Comparison of ENCODE assay signal across 18 cellular contexts in genomic region chr2:12727085-12727484, GRCh38. TPM values are rescaled to one million over a fixed set of nuclear protein-coding genes. Genes with fewer than 3 reads are reported as not detected.
DNase-seq lines count a peak whose midpoint lies in the region; TF ChIP-seq lines count a peak whose summit lies in the region.
"Had no signal": no experiment of that assay in that cellular context is flagged by ENCODE, and none has a peak within 500 bp of the region (broad histone marks: within the 10 kb centered on the region; RNA-seq: fewer than 3 reads in every experiment).

No MANE protein-coding gene starts in this region.

- WGBS in spleen, 5 donors: 73 to 88% (median 82%) methylated on average over 6 of the region's 6 CpGs

- intact Hi-C loops in activated naive CD4-positive, alpha-beta T cell treated with anti-CD3 and anti-CD28 coated beads for 36 hours (cut with micrococcal nuclease): no loop called here
- intact Hi-C loops in spleen (cut with DNase I; ENCODE audit: low total_unique reads): no loop called here

- peak overlapping the region; percentile 40 for H3K27ac ChIP-seq in RWPE1
- peak overlapping the region in 6 of 8 donors; percentile 30 to 97 (median 86) for H3K27ac ChIP-seq in spleen

- H3K9me3 Mint-ChIP-seq in activated naive CD4-positive, alpha-beta T cell treated with anti-CD3 and anti-CD28 coated beads, Interleukin-2, amount 10 ng/mL, durations not matched to agents 7 days and 5 days: no peaks in the 10 kb centered on the region
- H3K9me3 Mint-ChIP-seq in activated naive CD4-positive, alpha-beta T cell treated with anti-CD3 and anti-CD28 coated beads for 36 hours: no peaks in the 10 kb centered on the region
- H3K9me3 Mint-ChIP-seq: activated T-cell treated with anti-CD3 and anti-CD28 coated beads, Interleukin-2, amount 50 U/mL, for 4 hours; H9 had no signal

- peaks cover 96% of the 10 kb centered on the region for H3K36me3 Mint-ChIP-seq in activated naive CD4-positive, alpha-beta T cell treated with anti-CD3 and anti-CD28 coated beads, Interleukin-2, amount 10 ng/mL, durations not matched to agents 7 days and 5 days
- H3K36me3 Mint-ChIP-seq in activated naive CD4-positive, alpha-beta T cell treated with anti-CD3 and anti-CD28 coated beads for 36 hours (ENCODE audit: low read depth): peaks cover 15% of the 10 kb centered on the region

- no peaks in the 10 kb centered on the region for H3K27me3 Mint-ChIP-seq in activated naive CD4-positive, alpha-beta T cell treated with anti-CD3 and anti-CD28 coated beads, Interleukin-2, amount 10 ng/mL, durations not matched to agents 7 days and 5 days
- H3K27me3 Mint-ChIP-seq in activated naive CD4-positive, alpha-beta T cell treated with anti-CD3 and anti-CD28 coated beads for 36 hours (ENCODE audit: low read depth): no peaks in the 10 kb centered on the region

- CTCF ChIA-PET in activated naive CD4-positive, alpha-beta T cell treated with anti-CD3 and anti-CD28 coated beads, Interleukin-2, amount 10 ng/mL, durations not matched to agents 7 days and 5 days (lab: Charles Lee): interaction anchor here (0.6 to 1.8 kb wide), 3 partner anchors 8 to 11 kb away, joined by 3 to 5 read pairs (median 3); partner anchors contain the start of gene TRIB2
- CTCF ChIA-PET in activated naive CD4-positive, alpha-beta T cell treated with anti-CD3 and anti-CD28 coated beads for 36 hours (lab: Charles Lee): interaction anchor here (5.9 kb wide), 1 partner anchor 10 kb away, joined by 33 read pairs; the partner anchor contains the start of gene TRIB2
- CTCF ChIA-PET in RWPE1 (lab: Yijun Ruan, JAX): interaction anchor here (1.3 kb wide), 1 partner anchor 84 kb away, joined by 6 read pairs; no protein-coding TSS in a partner anchor

- H3K4me3 Mint-ChIP-seq in activated naive CD4-positive, alpha-beta T cell treated with anti-CD3 and anti-CD28 coated beads, Interleukin-2, amount 10 ng/mL, durations not matched to agents 7 days and 5 days: peak overlapping the region; percentile 52
- no peak overlapping the region for H3K4me3 Mint-ChIP-seq in activated naive CD4-positive, alpha-beta T cell treated with anti-CD3 and anti-CD28 coated beads for 36 hours
- H3K4me3 Mint-ChIP-seq: H9 had no signal

- POLR2A ChIA-PET in RWPE1 (lab: Yijun Ruan, JAX; ENCODE audit: low non-redundant PET): interaction anchor here (0.5 kb wide), 1 partner anchor 197 kb away, joined by 4 read pairs; no protein-coding TSS in a partner anchor

- H3K4me1 ChIP-seq in spleen: peaks cover 69 to 100% (median 93%) of the 10 kb centered on the region in 6 donors

- H3K27me3 ChIP-seq in spleen (replicated peaks in 1 of 7): no peaks in the 10 kb centered on the region

- H3K4me3 ChIP-seq in fibroblast of villous mesenchyme (ENCODE audit: low read depth, low read length) (no peak overlapping the region), spleen (peak overlapping the region in 1 of 8 donors; percentile 44)
- H3K4me3 ChIP-seq: lower lobe of right lung, skin epidermis had no signal

- no peaks in the 10 kb centered on the region for H3K9me3 ChIP-seq in spleen
- H3K9me3 ChIP-seq: lower lobe of right lung had no signal

- no peak for DNase-seq in activated naive CD4-positive, alpha-beta T cell treated with anti-CD3 and anti-CD28 coated beads, Interleukin-2, amount 10 ng/mL, durations not matched to agents 7 days and 5 days
- DNase-seq in activated naive CD4-positive, alpha-beta T cell treated with anti-CD3 and anti-CD28 coated beads for 36 hours: no peak
- DNase-seq in RWPE1 (ENCODE audit: low spot score) (no peak), fibroblast of villous mesenchyme (ENCODE audit: low read depth) (peak; percentile 17), spleen (no peak), epidermal melanocyte (ENCODE audit: insufficient read length, low spot score) (no peak), NCI-H524 (lab: John Stamatoyannopoulos, UW) (no peak), activated gamma-delta T cell (lab: John Stamatoyannopoulos, UW) (no peak)
- DNase-seq: activated T-cell treated with anti-CD3 and anti-CD28 coated beads, Interleukin-2, amount 50 U/mL, for 4 hours; amygdala; DMS 273 treated with DMSO at 0.1 percent for 48 hours; H9; lower lobe of right lung; NCI-H1048; NCI-H226; OCI-M1; stimulated activated naive CD8-positive, alpha-beta T cell treated with anti-CD3 and anti-CD28 coated beads, Interleukin-15, Interleukin-2, amounts not matched to agents 100 U/mL and 50 U/mL, for 24 hours had no signal

- H3K36me3 ChIP-seq in spleen: peaks cover 0 to 93% (median 16%) of the 10 kb centered on the region in 6 donors

- H3K27ac Mint-ChIP-seq in activated naive CD4-positive, alpha-beta T cell treated with anti-CD3 and anti-CD28 coated beads, Interleukin-2, amount 10 ng/mL, durations not matched to agents 7 days and 5 days: peak overlapping the region; percentile 88
- no peak overlapping the region for H3K27ac Mint-ChIP-seq in activated naive CD4-positive, alpha-beta T cell treated with anti-CD3 and anti-CD28 coated beads for 36 hours
- H3K27ac Mint-ChIP-seq: H9 had no signal

- no peak for TF ChIP-seq POLR2A in spleen (IDR thresholded peaks at IDR 0.05)

- no peak for TF ChIP-seq CTCF in RWPE1 (conservative IDR thresholded peaks at IDR 0.05; ENCODE audit: low read depth)
- no peak for TF ChIP-seq CTCF in fibroblast of villous mesenchyme (IDR thresholded peaks at IDR 0.05; ENCODE audit: insufficient read depth, low read depth, low read length)
- no peak for TF ChIP-seq CTCF in spleen (IDR thresholded peaks at IDR 0.05 in 8 of 11, conservative IDR thresholded peaks at IDR 0.05 in 3 of 11)

- peaks cover 98% of the 10 kb centered on the region for H3K4me1 Mint-ChIP-seq in activated naive CD4-positive, alpha-beta T cell treated with anti-CD3 and anti-CD28 coated beads, Interleukin-2, amount 10 ng/mL, durations not matched to agents 7 days and 5 days
- peaks cover 83% of the 10 kb centered on the region for H3K4me1 Mint-ChIP-seq in activated naive CD4-positive, alpha-beta T cell treated with anti-CD3 and anti-CD28 coated beads for 36 hours (ENCODE audit: low read depth)

RNA-seq across cellular contexts. Expression of gene TRIB2, which starts 10.3 kb away (rescaled TPM):
- total RNA-seq in activated naive CD4-positive, alpha-beta T cell treated with anti-CD3 and anti-CD28 coated beads for 36 hours: 1 to 10 TPM; 3.7 to 4.4 TPM
- total RNA-seq in fibroblast of villous mesenchyme: 28.0 and 28.9 TPM in 2 replicates
- 100 to 1,000 TPM in 5 of 7 donors, 10 to 100 TPM in 2; 69.3 to 216 (median 148) TPM for total RNA-seq in spleen
- polyA plus RNA-seq in spleen: 10 to 100 TPM; 45.5 to 73.3 (median 51.0) TPM
